Comparison of ENCODE assay signal across 8 cellular contexts in the genomic region with DNA sequence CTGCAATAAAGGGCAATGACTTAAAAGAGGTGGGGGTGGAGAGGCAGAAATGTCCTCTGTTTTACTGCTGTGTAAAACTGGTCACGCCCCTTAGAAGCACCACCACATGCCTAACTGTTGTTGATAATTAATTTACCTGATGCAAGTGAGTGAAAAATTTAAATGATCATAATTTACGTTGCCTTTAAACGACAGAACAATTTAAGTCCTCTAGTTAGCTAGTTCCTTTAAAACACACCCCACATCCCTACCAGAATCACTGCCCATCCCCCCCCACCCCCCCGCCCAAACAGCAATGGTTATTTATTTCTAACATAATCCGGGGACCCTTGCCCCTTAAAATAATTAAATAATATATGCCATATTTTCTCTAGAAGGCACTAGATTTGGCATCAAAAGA. TPM values are rescaled to one million over a fixed set of nuclear protein-coding genes. Genes with fewer than 3 reads are reported as not detected.
DNase-seq lines count a peak whose midpoint lies in the region; ATAC-seq and TF ChIP-seq lines count a peak whose summit lies in the region.

No MANE protein-coding gene starts in this region.

- H3K27ac ChIP-seq in stomach = peak overlapping the region in 4 of 5 donors; percentile 98 to 100 (median 99)

- WGBS in stomach, 5 donors = 92 to 97% (median 95%) methylated on average over 5 of the region's 5 CpGs

- CTCF ChIA-PET in activated CD8-positive, alpha-beta T cell treated with anti-CD3 and anti-CD28 coated beads for 36 hours (lab: Charles Lee) = no interaction called here
- CTCF ChIA-PET in activated CD8-positive, alpha-beta T cell treated with anti-CD3 and anti-CD28 coated beads, Interleukin-2, amount 10 ng/mL, durations not matched to agents 7 days and 5 days (lab: Charles Lee) = no interaction called here
- CTCF ChIA-PET in T-cell (lab: Charles Lee) = no interaction called here

- peaks cover 5% of the 10 kb centered on the region for H3K27me3 Mint-ChIP-seq in activated CD8-positive, alpha-beta T cell treated with anti-CD3 and anti-CD28 coated beads for 36 hours
- peaks cover 4% of the 10 kb centered on the region for H3K27me3 Mint-ChIP-seq in activated CD8-positive, alpha-beta T cell treated with anti-CD3 and anti-CD28 coated beads, Interleukin-2, amount 10 ng/mL, durations not matched to agents 7 days and 5 days (ENCODE audit: low read depth)
- H3K27me3 Mint-ChIP-seq in T-cell (no peaks in the 10 kb centered on the region), memory B cell (no peaks in the 10 kb centered on the region)

- intact Hi-C loops in activated CD8-positive, alpha-beta T cell treated with anti-CD3 and anti-CD28 coated beads for 36 hours (cut with micrococcal nuclease) = no loop called here
- intact Hi-C loops in stomach (cut with DNase I; ENCODE audit: low total_unique reads) = no loop called here

- POLR2A ChIA-PET in activated CD8-positive, alpha-beta T cell treated with anti-CD3 and anti-CD28 coated beads for 36 hours (lab: Charles Lee) = interaction anchor here (0.9 to 3.2 kb wide), 2 partner anchors 10 to 105 kb away, joined by 3 to 19 read pairs; a partner anchor contains a TSS
- POLR2A ChIA-PET in activated CD8-positive, alpha-beta T cell treated with anti-CD3 and anti-CD28 coated beads, Interleukin-2, amount 10 ng/mL, durations not matched to agents 7 days and 5 days (lab: Charles Lee) = interaction anchor here (2.8 kb wide), 1 partner anchor 11 kb away, joined by 28 read pairs; a partner anchor contains a TSS
- POLR2A ChIA-PET in T-cell (lab: Charles Lee) = interaction anchor here (0.6 to 2.7 kb wide), 4 partner anchors 10 to 102 kb away, joined by 4 to 34 read pairs (median 10); a partner anchor contains a TSS

- DNase-seq in activated CD8-positive, alpha-beta T cell treated with anti-CD3 and anti-CD28 coated beads for 36 hours = no peak
- no peak for DNase-seq in activated CD8-positive, alpha-beta T cell treated with anti-CD3 and anti-CD28 coated beads, Interleukin-2, amount 10 ng/mL, durations not matched to agents 7 days and 5 days
- DNase-seq in T-cell (no peak), memory B cell (ENCODE audit: low spot score in 2 of 2) (no peak), stomach (no peak), NCI-H2107 (lab: John Stamatoyannopoulos, UW) (no peak), SIG-M5 (lab: John Stamatoyannopoulos, UW) (no peak), activated T-cell treated with anti-CD3 and anti-CD28 coated beads for 4 hours (no peak)

- H3K27ac Mint-ChIP-seq in activated CD8-positive, alpha-beta T cell treated with anti-CD3 and anti-CD28 coated beads for 36 hours = peak overlapping the region; percentile 60
- no peak overlapping the region for H3K27ac Mint-ChIP-seq in activated CD8-positive, alpha-beta T cell treated with anti-CD3 and anti-CD28 coated beads, Interleukin-2, amount 10 ng/mL, durations not matched to agents 7 days and 5 days
- H3K27ac Mint-ChIP-seq in T-cell (peak overlapping the region in 1 of 2 donors; percentile 27), memory B cell (peak overlapping the region; percentile 100)

- no peak for TF ChIP-seq POLR2A in stomach (IDR thresholded peaks at IDR 0.05)

- no peaks in the 10 kb centered on the region for H3K27me3 ChIP-seq in stomach

- peaks cover 0 to 5% (median 0%) of the 10 kb centered on the region in 4 donors for H3K9me3 ChIP-seq in stomach

- H3K36me3 ChIP-seq in stomach = no peaks in the 10 kb centered on the region

- peaks cover 28% of the 10 kb centered on the region for H3K36me3 Mint-ChIP-seq in activated CD8-positive, alpha-beta T cell treated with anti-CD3 and anti-CD28 coated beads for 36 hours (ENCODE audit: low read depth)
- peaks cover 31% of the 10 kb centered on the region for H3K36me3 Mint-ChIP-seq in activated CD8-positive, alpha-beta T cell treated with anti-CD3 and anti-CD28 coated beads, Interleukin-2, amount 10 ng/mL, durations not matched to agents 7 days and 5 days (ENCODE audit: low read depth)
- no peaks in the 10 kb centered on the region for H3K36me3 Mint-ChIP-seq in T-cell
- no peaks in the 10 kb centered on the region for H3K36me3 Mint-ChIP-seq in memory B cell

- peaks cover 23% of the 10 kb centered on the region for H3K4me1 Mint-ChIP-seq in activated CD8-positive, alpha-beta T cell treated with anti-CD3 and anti-CD28 coated beads for 36 hours (ENCODE audit: low read depth)
- peaks cover 25% of the 10 kb centered on the region for H3K4me1 Mint-ChIP-seq in activated CD8-positive, alpha-beta T cell treated with anti-CD3 and anti-CD28 coated beads, Interleukin-2, amount 10 ng/mL, durations not matched to agents 7 days and 5 days (ENCODE audit: low read depth)
- H3K4me1 Mint-ChIP-seq in T-cell (peaks cover 29 to 39% (median 34%) of the 10 kb centered on the region in 3 donors), memory B cell (peaks cover 10% of the 10 kb centered on the region)

- no peak for TF ChIP-seq CTCF in activated CD8-positive, alpha-beta T cell treated with anti-CD3 and anti-CD28 coated beads for 36 hours (IDR thresholded peaks at IDR 0.05)
- TF ChIP-seq CTCF in stomach (IDR thresholded peaks at IDR 0.05) = no peak

- H3K9me3 Mint-ChIP-seq in activated CD8-positive, alpha-beta T cell treated with anti-CD3 and anti-CD28 coated beads for 36 hours = peaks cover 16% of the 10 kb centered on the region
- H3K9me3 Mint-ChIP-seq in activated CD8-positive, alpha-beta T cell treated with anti-CD3 and anti-CD28 coated beads, Interleukin-2, amount 10 ng/mL, durations not matched to agents 7 days and 5 days (ENCODE audit: insufficient read depth) = peaks cover 14% of the 10 kb centered on the region
- H3K9me3 Mint-ChIP-seq in T-cell = peaks cover 2 to 3% (median 3%) of the 10 kb centered on the region in 3 donors
- peaks cover 1% of the 10 kb centered on the region for H3K9me3 Mint-ChIP-seq in memory B cell

- TF ChIP-seq EP300 in stomach (IDR thresholded peaks at IDR 0.05) = no peak

- no peak for ATAC-seq in activated CD8-positive, alpha-beta T cell treated with anti-CD3 and anti-CD28 coated beads for 36 hours
- ATAC-seq in activated CD8-positive, alpha-beta T cell treated with anti-CD3 and anti-CD28 coated beads, Interleukin-2, amount 10 ng/mL, durations not matched to agents 7 days and 5 days = no peak
- no peak for ATAC-seq in T-cell (replicated peaks in 1 of 4)
- ATAC-seq in memory B cell (ENCODE audit: low read depth) = no peak

- H3K4me3 Mint-ChIP-seq in activated CD8-positive, alpha-beta T cell treated with anti-CD3 and anti-CD28 coated beads for 36 hours = no peak overlapping the region
- H3K4me3 Mint-ChIP-seq in activated CD8-positive, alpha-beta T cell treated with anti-CD3 and anti-CD28 coated beads, Interleukin-2, amount 10 ng/mL, durations not matched to agents 7 days and 5 days = no peak overlapping the region
- peak overlapping the region; percentile 17 to 99 (median 39) for H3K4me3 Mint-ChIP-seq in T-cell
- no peak overlapping the region for H3K4me3 Mint-ChIP-seq in memory B cell

- no peak overlapping the region for H3K4me3 ChIP-seq in stomach

- peaks cover 20 to 32% (median 24%) of the 10 kb centered on the region in 4 donors for H3K4me1 ChIP-seq in stomach

RNA-seq across cellular contexts. Expression of a gene that starts 0.7 kb away (rescaled TPM):
- total RNA-seq in activated CD8-positive, alpha-beta T cell treated with anti-CD3 and anti-CD28 coated beads for 36 hours = 10 to 100 TPM; 54.9 to 62.0 TPM
- total RNA-seq in activated CD8-positive, alpha-beta T cell treated with anti-CD3 and anti-CD28 coated beads, Interleukin-2, amount 10 ng/mL, durations not matched to agents 7 days and 5 days = 10 to 100 TPM; 56.6 to 62.0 TPM
- 10 to 100 TPM; 63.6 to 78.2 (median 71.3) TPM for total RNA-seq in T-cell
- total RNA-seq in stomach = 10 to 100 TPM; 26.1 to 69.9 (median 28.0) TPM
- 10 to 100 TPM; 22.0 to 98.8 (median 27.8) TPM for polyA plus RNA-seq in stomach

RNA-seq across cellular contexts. Expression of a gene that starts 9.8 kb away (rescaled TPM):
- total RNA-seq in activated CD8-positive, alpha-beta T cell treated with anti-CD3 and anti-CD28 coated beads for 36 hours = 10 to 100 TPM; 55.4 to 60.2 TPM
- total RNA-seq in activated CD8-positive, alpha-beta T cell treated with anti-CD3 and anti-CD28 coated beads, Interleukin-2, amount 10 ng/mL, durations not matched to agents 7 days and 5 days = 10 to 100 TPM; 42.1 to 52.0 TPM
- total RNA-seq in T-cell (10 to 100 TPM; 17.6 to 26.8 (median 25.2) TPM), stomach (10 to 100 TPM in 4 of 5 donors, 1 to 10 TPM in 1; 6.4 to 32.3 (median 23.5) TPM)
- 10 to 100 TPM in 2 of 3 donors, 1 to 10 TPM in 1; 4.0 to 37.2 (median 18.9) TPM for polyA plus RNA-seq in stomach

Comparison
In these comparisons a context has a peak if more than half of its experiments do, and no peak if none do; other contexts are left out.
1. H3K4me3 Mint-ChIP-seq: peak in T-cell (3 of 3); none in activated CD8-positive, alpha-beta T cell treated with anti-CD3 and anti-CD28 coated beads for 36 hours (single experiment), activated CD8-positive, alpha-beta T cell treated with anti-CD3 and anti-CD28 coated beads, Interleukin-2, amount 10 ng/mL, durations not matched to agents 7 days and 5 days (single experiment) and memory B cell (single experiment).